16 cellular contexts compared by ENCODE assay signal in genomic region chr11:72010529-72011233, GRCh38. TPM values are rescaled to one million over a fixed set of nuclear protein-coding genes. Genes with fewer than 3 reads are reported as not detected.
A peak's percentile ranks its signal among the peaks of the same experiment; 100 is the strongest.
DNase-seq lines count a peak whose midpoint lies in the region; ATAC-seq and TF ChIP-seq lines count a peak whose summit lies in the region.
"Had no signal": no experiment of that assay in that cellular context is flagged by ENCODE, and none has a peak within 500 bp of the region (broad histone marks: within the 10 kb centered on the region; RNA-seq: fewer than 3 reads in every experiment).

No MANE protein-coding gene starts in this region.

- H3K4me1 ChIP-seq in CD8-positive, alpha-beta memory T cell (ENCODE audit: insufficient read depth, low read length): no peaks in the 10 kb centered on the region

- CTCF ChIA-PET in activated CD4-positive, alpha-beta T cell treated with anti-CD3 and anti-CD28 coated beads for 36 hours (lab: Charles Lee): no interaction called here
- CTCF ChIA-PET in CD8-positive, alpha-beta memory T cell (lab: Charles Lee): interaction anchor here (1.1 to 1.2 kb wide), 2 partner anchors 15 to 19 kb away, joined by 5 to 7 read pairs; no protein-coding TSS in a partner anchor

- H3K27ac Mint-ChIP-seq in activated CD4-positive, alpha-beta T cell treated with anti-CD3 and anti-CD28 coated beads for 36 hours: peak overlapping the region; percentile 19
- H3K27ac Mint-ChIP-seq in CD8-positive, alpha-beta memory T cell: peak overlapping the region in 5 of 8 donors; percentile 6 to 37 (median 29)
- H3K27ac Mint-ChIP-seq in brain (peak overlapping the region in 4 of 5 experiments; percentile 68 to 92 (median 90)), memory B cell (peak overlapping the region; percentile 45)

- H3K36me3 Mint-ChIP-seq in activated CD4-positive, alpha-beta T cell treated with anti-CD3 and anti-CD28 coated beads for 36 hours (ENCODE audit: low read depth): peaks cover 64% of the 10 kb centered on the region
- peaks cover 4 to 99% (median 30%) of the 10 kb centered on the region in 3 donors for H3K36me3 Mint-ChIP-seq in CD8-positive, alpha-beta memory T cell
- H3K36me3 Mint-ChIP-seq in brain: peaks cover 82% of the 10 kb centered on the region
- H3K36me3 Mint-ChIP-seq in memory B cell: peaks cover 55% of the 10 kb centered on the region

- H3K36me3 ChIP-seq in CD8-positive, alpha-beta memory T cell (ENCODE audit: insufficient read depth, low read length): peaks cover 91% of the 10 kb centered on the region

- POLR2A ChIA-PET in activated CD4-positive, alpha-beta T cell treated with anti-CD3 and anti-CD28 coated beads for 36 hours (lab: Charles Lee): no interaction called here
- POLR2A ChIA-PET in CD8-positive, alpha-beta memory T cell (lab: Charles Lee): no interaction called here

- no peak overlapping the region for H3K4me3 ChIP-seq in CD8-positive, alpha-beta memory T cell (ENCODE audit: low read length)
- H3K4me3 ChIP-seq: left lung, prostate gland had no signal

- H3K4me3 Mint-ChIP-seq in activated CD4-positive, alpha-beta T cell treated with anti-CD3 and anti-CD28 coated beads for 36 hours: no peak overlapping the region
- no peak overlapping the region for H3K4me3 Mint-ChIP-seq in CD8-positive, alpha-beta memory T cell
- H3K4me3 Mint-ChIP-seq in brain: no peak overlapping the region
- H3K4me3 Mint-ChIP-seq in memory B cell: no peak overlapping the region

- H3K4me1 Mint-ChIP-seq in activated CD4-positive, alpha-beta T cell treated with anti-CD3 and anti-CD28 coated beads for 36 hours: no peaks in the 10 kb centered on the region
- H3K4me1 Mint-ChIP-seq in CD8-positive, alpha-beta memory T cell: peaks cover 0 to 1% (median 0%) of the 10 kb centered on the region in 3 donors
- H3K4me1 Mint-ChIP-seq in brain (peaks cover 23% of the 10 kb centered on the region), memory B cell (peaks cover 2% of the 10 kb centered on the region)

- no peaks in the 10 kb centered on the region for H3K9me3 Mint-ChIP-seq in activated CD4-positive, alpha-beta T cell treated with anti-CD3 and anti-CD28 coated beads for 36 hours (ENCODE audit: low read depth)
- H3K9me3 Mint-ChIP-seq in CD8-positive, alpha-beta memory T cell: no peaks in the 10 kb centered on the region
- H3K9me3 Mint-ChIP-seq in brain: peaks cover 0 to 4% (median 0%) of the 10 kb centered on the region in 5 experiments
- no peaks in the 10 kb centered on the region for H3K9me3 Mint-ChIP-seq in memory B cell

- no peaks in the 10 kb centered on the region for H3K27me3 Mint-ChIP-seq in activated CD4-positive, alpha-beta T cell treated with anti-CD3 and anti-CD28 coated beads for 36 hours
- peaks cover 0 to 3% of the 10 kb centered on the region in 2 donors for H3K27me3 Mint-ChIP-seq in CD8-positive, alpha-beta memory T cell
- H3K27me3 Mint-ChIP-seq in brain (no peaks in the 10 kb centered on the region), memory B cell (no peaks in the 10 kb centered on the region)

- H3K27ac ChIP-seq in CD8-positive, alpha-beta memory T cell (ENCODE audit: low read depth, low read length): no peak overlapping the region
- H3K27ac ChIP-seq: left lung, prostate gland had no signal

- H3K27me3 ChIP-seq in CD8-positive, alpha-beta memory T cell (ENCODE audit: insufficient read depth, low read length, poor library complexity, severe bottlenecking): no peaks in the 10 kb centered on the region
- H3K27me3 ChIP-seq: left lung had no signal

- no peaks in the 10 kb centered on the region for H3K9me3 ChIP-seq in CD8-positive, alpha-beta memory T cell (ENCODE audit: low read length)
- H3K9me3 ChIP-seq: left lung, prostate gland, SK-N-SH had no signal

- no peak for ATAC-seq in activated CD4-positive, alpha-beta T cell treated with anti-CD3 and anti-CD28 coated beads for 36 hours
- ATAC-seq in memory B cell (ENCODE audit: low read depth): no peak
- no peak for ATAC-seq in HG02763 (IDR thresholded peaks at IDR 0.05; ENCODE audit: unreplicated experiment)
- ATAC-seq: left lung had no signal

- TF ChIP-seq CTCF in brain (conservative IDR thresholded peaks at IDR 0.05): no peak

- intact Hi-C loops in activated CD4-positive, alpha-beta T cell treated with anti-CD3 and anti-CD28 coated beads for 36 hours (cut with DNase I, micrococcal nuclease): no loop called here

- no peak for DNase-seq in activated CD4-positive, alpha-beta T cell treated with anti-CD3 and anti-CD28 coated beads for 36 hours
- DNase-seq in activated CD4-positive, alpha-beta T cell treated with anti-CD3 and anti-CD28 coated beads for 1 hour: no peak
- no peak for DNase-seq in CD8-positive, alpha-beta memory T cell
- no peak for DNase-seq in memory B cell (ENCODE audit: low spot score in 2 of 2)
- DNase-seq in GF-D8 (lab: John Stamatoyannopoulos, UW): no peak
- DNase-seq in SHP77 treated with DMSO at 0.1 percent for 48 hours (lab: John Stamatoyannopoulos, UW): no peak
- DNase-seq: 8988T; KBM-7; left lung; NCI-H2081 treated with DMSO at 0.1 percent for 48 hours; NCI-H526; SK-N-SH; stimulated activated naive CD4-positive, alpha-beta T cell treated with Interleukin-2 at 50 U/mL for 16 hours had no signal

RNA-seq across cellular contexts. Expression of gene IL18BP, which starts 12.0 kb away (rescaled TPM):
- 10 to 100 TPM in 1 of 2 experiments, 1 to 10 TPM in 1; 8.4 to 10.2 TPM for total RNA-seq in activated CD4-positive, alpha-beta T cell treated with anti-CD3 and anti-CD28 coated beads for 36 hours
- 1 to 10 TPM; 8.5 to 9.5 TPM for total RNA-seq in CD8-positive, alpha-beta memory T cell
- polyA plus RNA-seq in CD8-positive, alpha-beta memory T cell: 21.8 TPM
- polyA plus RNA-seq in brain (ENCODE audit: insufficient read depth, low read depth, low replicate concordance): 6.6 TPM

Comparison
In these comparisons a context has a peak if more than half of its experiments do, and no peak if none do; other contexts are left out.
1. H3K27ac Mint-ChIP-seq: peak in every context shown above with its lines; median percentile 90 in brain; 45 in memory B cell; 29 in CD8-positive, alpha-beta memory T cell; 19 in activated CD4-positive, alpha-beta T cell treated with anti-CD3 and anti-CD28 coated beads for 36 hours.